ENCODE assay signal across 8 cellular contexts in the genomic region with DNA sequence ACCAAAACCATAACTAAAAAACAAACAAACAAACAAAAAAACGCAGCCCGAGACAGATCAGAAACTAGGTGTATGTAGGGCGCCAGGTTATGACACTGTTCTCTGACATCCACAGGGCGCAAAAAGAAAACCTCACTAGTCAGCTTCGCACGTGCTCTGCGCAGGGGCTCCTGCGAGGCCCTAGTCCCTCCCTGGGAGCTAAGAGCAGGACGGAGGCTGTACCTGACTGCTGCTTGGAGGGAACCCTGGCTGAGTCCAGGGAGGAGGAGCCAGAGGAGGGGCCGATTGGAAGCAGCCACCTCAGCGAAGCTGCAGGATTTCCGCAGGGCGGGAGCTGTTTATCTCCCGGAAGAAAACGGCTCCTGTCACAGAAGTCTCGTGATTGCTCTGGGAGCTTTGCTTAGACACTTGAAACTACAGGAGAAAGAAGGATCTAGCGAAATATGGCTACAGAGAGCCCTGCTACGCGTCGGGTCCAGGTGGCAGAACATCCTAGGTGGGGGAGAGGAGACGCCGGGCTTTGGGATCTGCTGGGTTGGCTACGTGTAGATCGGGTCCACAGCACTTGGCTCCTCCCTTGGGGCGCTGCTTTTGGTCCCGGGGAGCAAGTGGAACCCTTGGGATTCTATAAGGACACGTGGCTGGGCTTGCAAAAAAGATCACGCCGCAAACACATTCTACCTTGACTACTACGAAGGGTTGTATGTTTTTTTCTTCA. TPM values are rescaled to one million over a fixed set of nuclear protein-coding genes. Genes with fewer than 3 reads are reported as not detected.
DNase-seq lines count a peak whose midpoint lies in the region; ATAC-seq and TF ChIP-seq lines count a peak whose summit lies in the region.

A gene (plus strand): TSS at position 368 of the 718 bp plus-strand sequence. CDS start 76 bp downstream, at position 444.

- H3K79me1 ChIP-seq in trophoblast cell (ENCODE audit: low read length) = peaks cover 2% of the 10 kb centered on the region

- no peak within 1 kb of the TSS for H2BK12ac ChIP-seq in trophoblast cell (ENCODE audit: low read length)

- DNase-seq in GM10266 (ENCODE audit: extremely low spot score) (peak; percentile 69), NCI-H1105 treated with DMSO at 0.1 percent for 48 hours (lab: John Stamatoyannopoulos, UW) (peak; percentile 77), SW 1271 (lab: John Stamatoyannopoulos, UW) (peak; percentile 63 to 85), cardiac muscle cell (ENCODE audit: low read depth in 1 of 2, low spot score in 1 of 2) (peak; percentile 89 to 90), trophoblast cell (peak; percentile 91 to 93), transverse colon (peak; percentile 92)
- peak; percentile 80 for DNase-seq in activated naive CD8-positive, alpha-beta T cell treated with anti-CD3 and anti-CD28 coated beads, Interleukin-2, amount 50 U/mL, for 24 hours

- peak; percentile 70 for TF ChIP-seq POLR2A in transverse colon (IDR thresholded peaks at IDR 0.05)

- no peak within 1 kb of the TSS for H3K23ac ChIP-seq in trophoblast cell (ENCODE audit: low read length)

- no peak within 1 kb of the TSS for H2BK120ac ChIP-seq in trophoblast cell (ENCODE audit: insufficient read depth, low read length, poor library complexity)

- H3K14ac ChIP-seq in trophoblast cell (ENCODE audit: low read length) = peak within 1 kb of the TSS; percentile 41

- H3K4me3 Mint-ChIP-seq in activated naive CD8-positive, alpha-beta T cell treated with anti-CD3 and anti-CD28 coated beads, Interleukin-2, amount 50 U/mL, for 24 hours = peak within 1 kb of the TSS; percentile 96

- H2AK5ac ChIP-seq in trophoblast cell (ENCODE audit: low read length) = no peak within 1 kb of the TSS

- peak within 1 kb of the TSS; percentile 52 for H3K4me3 ChIP-seq in cardiac muscle cell
- peak within 1 kb of the TSS; percentile 86 for H3K4me3 ChIP-seq in trophoblast cell (ENCODE audit: low read depth, low read length)
- H3K4me3 ChIP-seq in transverse colon = peak within 1 kb of the TSS; percentile 42 to 82 (median 60)

- H3K27me3 Mint-ChIP-seq in activated naive CD8-positive, alpha-beta T cell treated with anti-CD3 and anti-CD28 coated beads, Interleukin-2, amount 50 U/mL, for 24 hours = no peaks in the 10 kb centered on the region

- H3K4me1 ChIP-seq in cardiac muscle cell (ENCODE audit: low read depth) = no peaks in the 10 kb centered on the region
- no peaks in the 10 kb centered on the region for H3K4me1 ChIP-seq in trophoblast cell (ENCODE audit: control insufficient read depth in 1 of 2, insufficient read depth in 2 of 2, low read length in 2 of 2)
- peaks cover 2 to 29% (median 10%) of the 10 kb centered on the region in 4 donors for H3K4me1 ChIP-seq in transverse colon

- H3K4me1 Mint-ChIP-seq in activated naive CD8-positive, alpha-beta T cell treated with anti-CD3 and anti-CD28 coated beads, Interleukin-2, amount 50 U/mL, for 24 hours = peaks cover 34% of the 10 kb centered on the region

- H3K27ac Mint-ChIP-seq in activated naive CD8-positive, alpha-beta T cell treated with anti-CD3 and anti-CD28 coated beads, Interleukin-2, amount 50 U/mL, for 24 hours = peak within 1 kb of the TSS; percentile 96

- H2AFZ ChIP-seq in trophoblast cell (ENCODE audit: insufficient read depth, low read length, poor library complexity) = peak within 1 kb of the TSS; percentile 77

- H3K36me3 ChIP-seq in cardiac muscle cell (no peaks in the 10 kb centered on the region), trophoblast cell (ENCODE audit: control insufficient read depth in 1 of 2, insufficient read depth in 2 of 2, low read length in 2 of 2) (no peaks in the 10 kb centered on the region), transverse colon (no peaks in the 10 kb centered on the region)

- H4K12ac ChIP-seq in trophoblast cell (ENCODE audit: low read depth, low read length) = peak within 1 kb of the TSS; percentile 28

- peak within 1 kb of the TSS; percentile 18 for H2BK5ac ChIP-seq in trophoblast cell (ENCODE audit: low read depth, low read length, poor library complexity)

- H3K27ac ChIP-seq in cardiac muscle cell (peak within 1 kb of the TSS; percentile 76), trophoblast cell (ENCODE audit: low read depth, low read length) (peak within 1 kb of the TSS; percentile 53), transverse colon (peak within 1 kb of the TSS; percentile 89 to 91 (median 90))

- H3K4me2 ChIP-seq in trophoblast cell (ENCODE audit: low read length) = peak within 1 kb of the TSS; percentile 81

- H4K91ac ChIP-seq in trophoblast cell (ENCODE audit: low read depth, low read length) = peak within 1 kb of the TSS; percentile 41

- intact Hi-C loops in transverse colon (cut with DNase I; ENCODE audit: low total_unique reads) = no loop called here

- WGBS in trophoblast cell (ENCODE audit: extremely low coverage, insufficient coverage, insufficient read length) = no CpG with 5 or more reads among the region's 30 CpGs
- 6 to 8% methylated on average over 12 to 29 of the region's 30 CpGs for WGBS in transverse colon (ENCODE audit: low coverage in 1 of 2), 2 donors

- H3K9ac ChIP-seq in trophoblast cell (ENCODE audit: low read length) = peak within 1 kb of the TSS; percentile 90

- ATAC-seq in HG02623 (IDR thresholded peaks at IDR 0.05; ENCODE audit: unreplicated experiment) = peak; percentile 98
- ATAC-seq in activated naive CD8-positive, alpha-beta T cell treated with anti-CD3 and anti-CD28 coated beads, Interleukin-2, amount 50 U/mL, for 24 hours = peak; percentile 100

- in situ Hi-C loops in transverse colon (cut with MboI; ENCODE audit: low pct_ligation_motif_present in 1 of 4, low pct_unique_long_range_greater_than_20kb in 1 of 4, low sequenced_read_pairs in 3 of 4) = no loop called here

- H3K4ac ChIP-seq in trophoblast cell (ENCODE audit: low read depth, low read length) = no peak within 1 kb of the TSS

- TF ChIP-seq CTCF in GM10266 (IDR thresholded peaks at IDR 0.05; ENCODE audit: control insufficient read depth, insufficient read depth, low read depth, missing control alignments) (no peak), cardiac muscle cell (IDR thresholded peaks at IDR 0.05; ENCODE audit: low read depth, low read length) (no peak), transverse colon (IDR thresholded peaks at IDR 0.05) (no peak)

- H3K36me3 Mint-ChIP-seq in activated naive CD8-positive, alpha-beta T cell treated with anti-CD3 and anti-CD28 coated beads, Interleukin-2, amount 50 U/mL, for 24 hours (ENCODE audit: low read depth) = peaks cover 2% of the 10 kb centered on the region

- no peaks in the 10 kb centered on the region for H3K9me3 Mint-ChIP-seq in activated naive CD8-positive, alpha-beta T cell treated with anti-CD3 and anti-CD28 coated beads, Interleukin-2, amount 50 U/mL, for 24 hours

- H4K8ac ChIP-seq in trophoblast cell (ENCODE audit: low read depth, low read length) = peak within 1 kb of the TSS; percentile 88

- H3K9me3 ChIP-seq in cardiac muscle cell (ENCODE audit: low read depth) (no peaks in the 10 kb centered on the region), trophoblast cell (ENCODE audit: insufficient read depth, low read depth, low read length) (no peaks in the 10 kb centered on the region), transverse colon (no peaks in the 10 kb centered on the region)

- H3K27me3 ChIP-seq in cardiac muscle cell (no peaks in the 10 kb centered on the region), trophoblast cell (ENCODE audit: insufficient read depth, low read length) (no peaks in the 10 kb centered on the region), transverse colon (no peaks in the 10 kb centered on the region)

- TF ChIP-seq EP300 in transverse colon (IDR thresholded peaks at IDR 0.05; ENCODE audit: low read depth) = no peak

- peak within 1 kb of the TSS; percentile 69 for H3K18ac ChIP-seq in trophoblast cell (ENCODE audit: low read length)

- H3K79me2 ChIP-seq in trophoblast cell (ENCODE audit: control insufficient read depth, insufficient read depth, low read length, poor library complexity) = peaks cover 2% of the 10 kb centered on the region

RNA-seq across cellular contexts. Expression of the gene that starts here (rescaled TPM):
- total RNA-seq in cardiac muscle cell = 27.8 and 28.1 TPM in 2 replicates
- 27.5 and 32.7 TPM in 2 replicates for polyA plus RNA-seq in cardiac muscle cell
- 10.5 and 11.5 TPM in 2 replicates for polyA plus RNA-seq in trophoblast cell (2013)
- total RNA-seq in transverse colon = 10 to 100 TPM in 3 of 4 donors, 1 to 10 TPM in 1; 5.6 to 42.6 (median 30.7) TPM

Comparison
In these comparisons a context has a peak if more than half of its experiments do, and no peak if none do; other contexts are left out.
1. Peak in every context shown above with its lines: DNase-seq, ATAC-seq, H3K4me3 ChIP-seq and H3K27ac ChIP-seq.